Comparison of ENCODE assay signal across 23 cellular contexts in genomic region chr10:118291122-118291521, GRCh38.
"Had no signal": no experiment of that assay in that cellular context is flagged by ENCODE, and none has a peak within 500 bp of the region (broad histone marks: within the 10 kb centered on the region; RNA-seq: fewer than 3 reads in every experiment).

No MANE protein-coding gene starts in this region.

- ATAC-seq: naive thymus-derived CD8-positive, alpha-beta T cell; pancreas; right cardiac atrium; sciatic nerve; stimulated activated effector memory CD8-positive, alpha-beta T cell treated with anti-CD3 and anti-CD28 coated beads, Interleukin-12 subunit alpha, Interleukin-12 subunit beta, amount 100 ng/mL, for 72 hours; upper lobe of right lung had no signal

- H3K9me3 ChIP-seq: left ventricle myocardium inferior, pancreas, prostate gland, suprapubic skin, thoracic aorta, tibial artery, upper lobe of right lung had no signal

- H3K36me3 ChIP-seq: left ventricle myocardium inferior, pancreas, prostate gland, suprapubic skin, thoracic aorta, tibial artery, upper lobe of right lung had no signal

- FAIRE-seq: kidney, pancreas, urothelium cell line had no signal

- H3K27me3 ChIP-seq: suprapubic skin, upper lobe of right lung had no signal

- H3K4me3 ChIP-seq: left ventricle myocardium inferior, lung, pancreas, prostate gland, skin epidermis, suprapubic skin, thoracic aorta, tibial artery, upper lobe of right lung had no signal

- H3K4me1 ChIP-seq: left ventricle myocardium inferior, pancreas, prostate gland, suprapubic skin, tibial artery, upper lobe of right lung had no signal

- H3K27ac ChIP-seq: left ventricle myocardium inferior, pancreas, prostate gland, skin epidermis, suprapubic skin, thoracic aorta, tibial artery, upper lobe of right lung had no signal

- DNase-seq: hippocampal formation; kidney; left ventricle myocardium inferior; midbrain; naive thymus-derived CD8-positive, alpha-beta T cell; nucleus accumbens; pancreas; posterior cingulate gyrus; retina; right cardiac atrium; stimulated activated CD4-positive, alpha-beta T cell treated with anti-CD3 and anti-CD28 coated beads, Interleukin-4, amount 100 ng/mL, for 24 hours; stimulated activated naive CD4-positive, alpha-beta T cell; tibial artery; trophoblast cell; upper lobe of right lung had no signal
